In the genomic region with DNA sequence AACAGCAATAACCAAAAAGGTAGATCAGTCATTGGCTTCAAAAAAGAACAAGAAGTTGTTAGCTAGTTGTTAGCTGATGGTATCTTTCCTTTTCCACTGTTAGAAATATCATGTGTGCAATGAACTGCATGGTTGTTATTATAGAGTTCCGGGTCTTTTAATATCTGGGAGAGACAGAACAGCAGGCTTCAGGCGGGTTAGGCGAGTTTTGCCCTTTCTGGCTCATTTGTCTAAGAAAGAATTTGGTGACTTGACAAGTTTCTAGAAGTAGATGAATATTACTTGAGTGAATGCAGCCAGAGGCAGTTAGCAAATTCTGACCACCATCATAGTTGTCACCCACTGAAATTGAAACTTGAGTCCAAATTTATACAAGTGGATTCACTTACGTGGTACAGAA, we compare ENCODE assay signal across 25 cellular contexts.
A peak's percentile ranks its signal among the peaks of the same experiment; 100 is the strongest.
DNase-seq lines count a peak whose midpoint lies in the region; ATAC-seq and TF ChIP-seq lines count a peak whose summit lies in the region.
"Had no signal": no experiment of that assay in that cellular context is flagged by ENCODE, and none has a peak within 500 bp of the region (broad histone marks: within the 10 kb centered on the region; RNA-seq: fewer than 3 reads in every experiment).

No MANE protein-coding gene starts in this region.

- peak overlapping the region; percentile 47; the same call in 1 of the 2 replicates for H3K27ac ChIP-seq in VCaP
- no peak overlapping the region for H3K27ac ChIP-seq in prostate gland
- no peak overlapping the region for H3K27ac ChIP-seq in right lobe of liver
- H3K27ac ChIP-seq: 22Rv1, C4-2B, RWPE1 had no signal

- WGBS in prostate gland: 52% methylated on average over 4 of the region's 4 CpGs
- WGBS in right lobe of liver (ENCODE audit: insufficient coverage, low coverage, low lambda C conversion rate, missing lambda C conversion rate): 54% methylated on average over 4 of the region's 4 CpGs

- DNase-seq in DMS114 treated with DMSO at 0.1 percent for 48 hours (lab: John Stamatoyannopoulos, UW; ENCODE audit: unreplicated experiment) (peak; percentile 65), fibroblast of peridontal ligament (ENCODE audit: extremely low read depth) (peak; percentile 27), prostate gland (ENCODE audit: low spot score) (peak; percentile 9), GM19238 (ENCODE audit: insufficient read length, low spot score) (no peak), kidney tubule cell (ENCODE audit: low spot score) (no peak), right lobe of liver (no peak), HuH-7.5 (ENCODE audit: low spot score) (no peak)
- DNase-seq: Caco-2; CD8-positive, alpha-beta T cell; DMS 273 treated with DMSO at 0.1 percent for 48 hours; DMS79 treated with DMSO at 0.1 percent for 48 hours; HCEC 1CT; KG1; NCI-H1048; NCI-H1417; NCI-H1694; NCI-H2029 treated with DMSO at 0.1 percent for 48 hours; NCI-H2227 treated with DMSO at 0.1 percent for 48 hours; NCI-H526 treated with DMSO at 0.1 percent for 48 hours; SHP77 had no signal

- no peaks in the 10 kb centered on the region for H3K9me3 ChIP-seq in prostate gland
- H3K9me3 ChIP-seq in right lobe of liver: no peaks in the 10 kb centered on the region
- H3K9me3 ChIP-seq: Caco-2 had no signal

- H3K36me3 ChIP-seq in prostate gland: no peaks in the 10 kb centered on the region
- H3K36me3 ChIP-seq in right lobe of liver: no peaks in the 10 kb centered on the region

- no peak for ATAC-seq in right lobe of liver
- ATAC-seq: CD8-positive, alpha-beta T cell; Panc1 had no signal

- intact Hi-C loops in prostate gland (cut with DNase I): no loop called here
- intact Hi-C loops in right lobe of liver (cut with DNase I): no loop called here

- no peak for TF ChIP-seq POLR2A in prostate gland (IDR thresholded peaks at IDR 0.05)
- TF ChIP-seq POLR2A in right lobe of liver (IDR thresholded peaks at IDR 0.05): no peak

- TF ChIP-seq CTCF in VCaP (conservative IDR thresholded peaks at IDR 0.05) (no peak), prostate gland (IDR thresholded peaks at IDR 0.05) (no peak), right lobe of liver (IDR thresholded peaks at IDR 0.05) (no peak)

- H3K27me3 ChIP-seq in prostate gland (replicated peaks; ENCODE audit: insufficient read depth) (no peaks in the 10 kb centered on the region), right lobe of liver (no peaks in the 10 kb centered on the region)

- no peaks in the 10 kb centered on the region for H3K4me1 ChIP-seq in prostate gland (replicated peaks)
- no peaks in the 10 kb centered on the region for H3K4me1 ChIP-seq in right lobe of liver
- H3K4me1 ChIP-seq: Caco-2 had no signal

- H3K4me3 ChIP-seq in prostate gland (no peak overlapping the region), right lobe of liver (no peak overlapping the region)

Comparison
In these comparisons a context has a peak if more than half of its experiments do, and no peak if none do; other contexts are left out.
1. DNase-seq: peak in DMS114 treated with DMSO at 0.1 percent for 48 hours (single experiment), fibroblast of peridontal ligament (single experiment) and prostate gland (single experiment); none in GM19238 (single experiment), kidney tubule cell (single experiment), right lobe of liver (0 of 3) and HuH-7.5 (single experiment).